In genomic region chr11:134882141-134882540, GRCh38 we compare ENCODE assay signal across 1 cellular context.
TF ChIP-seq lines count a peak whose summit lies in the region.

No MANE protein-coding gene starts in this region.

TF ChIP-seq in GM23338, 12 proteins besides CTCF, POLR2A, EP300 and RAD21 (continued from another document):
- TF ChIP-seq REST (IDR thresholded peaks at IDR 0.05; ENCODE audit: unreplicated experiment) (no peak), EZH2phosphoT487 (IDR thresholded peaks at IDR 0.05; ENCODE audit: unreplicated experiment) (no peak), NANOG (IDR thresholded peaks at IDR 0.05; ENCODE audit: borderline replicate concordance) (no peak), EZH2 (IDR thresholded peaks at IDR 0.05; ENCODE audit: low read depth, unreplicated experiment) (no peak), POLR2AphosphoS5 (IDR thresholded peaks at IDR 0.05; ENCODE audit: low read depth) (no peak), ZNF331 (CRISPR knock-in tag; IDR thresholded peaks at IDR 0.05; ENCODE audit: low read depth) (no peak), STAT1 (IDR thresholded peaks at IDR 0.05; ENCODE audit: unreplicated experiment) (no peak), JUNB (IDR thresholded peaks at IDR 0.05; ENCODE audit: unreplicated experiment) (no peak)
